Comparison of ENCODE assay signal across 10 cellular contexts in genomic region chr17:57623620-57624019, GRCh38.
DNase-seq lines count a peak whose midpoint lies in the region; ATAC-seq and TF ChIP-seq lines count a peak whose summit lies in the region.
"Had no signal": no experiment of that assay in that cellular context is flagged by ENCODE, and none has a peak within 500 bp of the region (broad histone marks: within the 10 kb centered on the region; RNA-seq: fewer than 3 reads in every experiment).

No MANE protein-coding gene starts in this region.

- H3K79me2 ChIP-seq in OCI-LY3 (ENCODE audit: low read length) (no peaks in the 10 kb centered on the region), hepatocyte (no peaks in the 10 kb centered on the region)

- H2AFZ ChIP-seq in OCI-LY3 (ENCODE audit: low read depth, low read length): no peak overlapping the region
- no peak overlapping the region for H2AFZ ChIP-seq in hepatocyte

- no peak for DNase-seq in right cardiac atrium
- DNase-seq in Right ventricle myocardium inferior (ENCODE audit: missing footprints): no peak
- DNase-seq in hepatocyte (ENCODE audit: low spot score): no peak
- peak; percentile 38 for DNase-seq in upper lobe of right lung
- no peak for DNase-seq in NCI-H1930 (lab: John Stamatoyannopoulos, UW)
- no peak for DNase-seq in hippocampal formation (lab: John Stamatoyannopoulos, UW)
- DNase-seq: AML-193, kidney had no signal

- intact Hi-C loops in right cardiac atrium (cut with DNase I): no loop called here
- intact Hi-C loops in Right ventricle myocardium inferior (cut with DNase I): no loop called here
- intact Hi-C loops in upper lobe of right lung (cut with DNase I): no loop called here

- 87% methylated on average over 11 of the region's 11 CpGs for WGBS in right cardiac atrium
- WGBS in hepatocyte (ENCODE audit: low lambda C conversion rate, missing lambda C conversion rate): 77% methylated on average over 11 of the region's 11 CpGs

- no peaks in the 10 kb centered on the region for H3K27me3 ChIP-seq in right cardiac atrium (ENCODE audit: control insufficient read depth, insufficient read depth)
- H3K27me3 ChIP-seq in OCI-LY3 (ENCODE audit: low read depth, low read length): no peaks in the 10 kb centered on the region
- no peaks in the 10 kb centered on the region for H3K27me3 ChIP-seq in hepatocyte
- no peaks in the 10 kb centered on the region for H3K27me3 ChIP-seq in upper lobe of right lung

- peak overlapping the region; percentile 89 for H3K4me2 ChIP-seq in OCI-LY3 (ENCODE audit: low read length)
- no peak overlapping the region for H3K4me2 ChIP-seq in hepatocyte

- H4K20me1 ChIP-seq in OCI-LY3 (ENCODE audit: insufficient read depth, low read length): no peaks in the 10 kb centered on the region
- H4K20me1 ChIP-seq in hepatocyte (ENCODE audit: insufficient read depth, poor library complexity, severe bottlenecking): no peaks in the 10 kb centered on the region

- H3K27ac ChIP-seq in right cardiac atrium (ENCODE audit: low read length) (peak overlapping the region; percentile 47), OCI-LY3 (ENCODE audit: low read length) (peak overlapping the region; percentile 95), hepatocyte (peak overlapping the region; percentile 42), upper lobe of right lung (no peak overlapping the region)

- H3K4me1 ChIP-seq in right cardiac atrium (ENCODE audit: control insufficient read depth, insufficient read depth, low read length): peaks cover 7% of the 10 kb centered on the region
- H3K4me1 ChIP-seq in OCI-LY3 (ENCODE audit: low read length): peaks cover 78% of the 10 kb centered on the region
- peaks cover 9% of the 10 kb centered on the region for H3K4me1 ChIP-seq in hepatocyte (ENCODE audit: insufficient read depth)
- H3K4me1 ChIP-seq in upper lobe of right lung: peaks cover 9% of the 10 kb centered on the region

- H3K4me3 ChIP-seq in right cardiac atrium (ENCODE audit: low read length): no peak overlapping the region
- peak overlapping the region; percentile 61 for H3K4me3 ChIP-seq in OCI-LY3 (ENCODE audit: low read length)
- no peak overlapping the region for H3K4me3 ChIP-seq in hepatocyte
- no peak overlapping the region for H3K4me3 ChIP-seq in upper lobe of right lung

- TF ChIP-seq CTCF in OCI-LY3 (IDR thresholded peaks at IDR 0.05; ENCODE audit: low read depth, low read length) (no peak), hepatocyte (IDR thresholded peaks at IDR 0.05; ENCODE audit: poor library complexity) (no peak), upper lobe of right lung (IDR thresholded peaks at IDR 0.05) (no peak)

- peak overlapping the region; percentile 75 for H3K9ac ChIP-seq in OCI-LY3 (ENCODE audit: low read length)

- no peaks in the 10 kb centered on the region for H3K9me3 ChIP-seq in right cardiac atrium (ENCODE audit: control insufficient read depth, low read length)
- no peaks in the 10 kb centered on the region for H3K9me3 ChIP-seq in OCI-LY3 (ENCODE audit: insufficient read depth, low read length)
- H3K9me3 ChIP-seq in hepatocyte (ENCODE audit: low read depth): no peaks in the 10 kb centered on the region
- no peaks in the 10 kb centered on the region for H3K9me3 ChIP-seq in upper lobe of right lung

- ATAC-seq in right cardiac atrium (no peak), Right ventricle myocardium inferior (no peak), upper lobe of right lung (no peak), HG03095 (IDR thresholded peaks at IDR 0.05; ENCODE audit: unreplicated experiment) (no peak)

- H3K36me3 ChIP-seq in OCI-LY3 (replicated peaks; ENCODE audit: low read depth, low read length): peaks cover 22% of the 10 kb centered on the region
- H3K36me3 ChIP-seq in hepatocyte (replicated peaks; ENCODE audit: insufficient read depth, low read depth): no peaks in the 10 kb centered on the region
- H3K36me3 ChIP-seq in upper lobe of right lung: no peaks in the 10 kb centered on the region

- no peaks in the 10 kb centered on the region for H3K9me2 ChIP-seq in hepatocyte (replicated peaks; ENCODE audit: insufficient read depth)
